22 cellular contexts compared by ENCODE assay signal in the genomic region with DNA sequence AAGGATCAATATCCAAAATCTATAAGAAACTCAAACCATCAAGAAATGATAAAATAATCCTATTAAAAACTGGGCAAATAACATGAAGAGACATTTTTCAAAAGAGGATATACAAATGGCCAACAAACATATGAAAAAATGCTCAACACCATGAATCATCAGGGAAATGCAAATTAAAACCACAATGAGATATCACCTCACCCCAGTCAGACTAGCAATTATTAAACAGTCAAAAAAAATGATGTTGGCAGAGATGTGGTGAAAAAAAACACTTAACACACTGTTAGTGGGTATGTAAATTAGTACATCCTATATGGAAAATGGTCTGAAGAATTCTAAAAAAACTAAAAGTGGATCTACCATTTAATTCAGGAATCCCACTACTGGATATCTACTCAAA.
"Had no signal": no experiment of that assay in that cellular context is flagged by ENCODE, and none has a peak within 500 bp of the region (broad histone marks: within the 10 kb centered on the region; RNA-seq: fewer than 3 reads in every experiment).

No MANE protein-coding gene starts in this region.

- H3K4me1 ChIP-seq: body of pancreas, heart right ventricle, prostate gland, right atrium auricular region had no signal

- H3K4me3 ChIP-seq: body of pancreas, heart right ventricle, ovary, prostate gland, right atrium auricular region had no signal

- H3K27ac ChIP-seq: body of pancreas, heart right ventricle, neutrophil, ovary, prostate gland, right atrium auricular region, VCaP had no signal

- H3K36me3 Mint-ChIP-seq: activated naive CD8-positive, alpha-beta T cell treated with anti-CD3 and anti-CD28 coated beads, Interleukin-2, amount 10 ng/mL, durations not matched to agents 7 days and 5 days had no signal

- H3K4me3 Mint-ChIP-seq: activated CD4-positive, alpha-beta memory T cell treated with anti-CD3 and anti-CD28 coated beads, Interleukin-2, amount 10 ng/mL, durations not matched to agents 7 days and 5 days; activated CD4-positive, alpha-beta T cell treated with anti-CD3 and anti-CD28 coated beads, Interleukin-2, amount 10 ng/mL, durations not matched to agents 24 days and 14 days; activated naive CD4-positive, alpha-beta T cell treated with anti-CD3 and anti-CD28 coated beads for 36 hours; activated naive CD8-positive, alpha-beta T cell treated with anti-CD3 and anti-CD28 coated beads, Interleukin-2, amount 10 ng/mL, durations not matched to agents 7 days and 5 days; activated T-cell treated with anti-CD3 and anti-CD28 coated beads, Interleukin-2, amount 50 U/mL, for 72 hours; nephron; T-helper 2 cell treated with Interferon-gamma antibody and Interleukin-4, amounts not matched to agents 5 μg/mL and 100 μg/mL, for 36 hours had no signal

- H3K27ac Mint-ChIP-seq: activated CD4-positive, alpha-beta memory T cell treated with anti-CD3 and anti-CD28 coated beads, Interleukin-2, amount 10 ng/mL, durations not matched to agents 7 days and 5 days; activated CD4-positive, alpha-beta T cell treated with anti-CD3 and anti-CD28 coated beads, Interleukin-2, amount 10 ng/mL, durations not matched to agents 24 days and 14 days; activated naive CD4-positive, alpha-beta T cell treated with anti-CD3 and anti-CD28 coated beads for 36 hours; activated naive CD8-positive, alpha-beta T cell treated with anti-CD3 and anti-CD28 coated beads, Interleukin-2, amount 10 ng/mL, durations not matched to agents 7 days and 5 days; activated T-cell treated with anti-CD3 and anti-CD28 coated beads, Interleukin-2, amount 50 U/mL, for 72 hours; nephron; T-helper 2 cell treated with Interferon-gamma antibody and Interleukin-4, amounts not matched to agents 5 μg/mL and 100 μg/mL, for 36 hours had no signal

- H3K27me3 ChIP-seq: body of pancreas, neutrophil, ovary, right atrium auricular region had no signal

- DNase-seq: activated CD4-positive, alpha-beta memory T cell treated with anti-CD3 and anti-CD28 coated beads, Interleukin-2, amount 10 ng/mL, durations not matched to agents 7 days and 5 days; activated CD4-positive, alpha-beta T cell treated with anti-CD3 and anti-CD28 coated beads, Interleukin-2, amount 10 ng/mL, durations not matched to agents 24 days and 14 days; activated effector memory CD4-positive, alpha-beta T cell treated with Interleukin-2 at 50 U/mL for 16 hours; activated naive CD4-positive, alpha-beta T cell treated with anti-CD3 and anti-CD28 coated beads for 36 hours; activated naive CD8-positive, alpha-beta T cell treated with anti-CD3 and anti-CD28 coated beads, Interleukin-2, amount 10 ng/mL, durations not matched to agents 7 days and 5 days; activated T-cell treated with anti-CD3 and anti-CD28 coated beads, Interleukin-2, amount 50 U/mL, for 72 hours; amniotic stem cell; body of pancreas; erythroblast; foreskin fibroblast; heart right ventricle; left ventricle myocardium superior; ovary; stimulated activated CD4-positive, alpha-beta T cell treated with anti-CD3 and anti-CD28 coated beads, Interleukin-4, amount 100 ng/mL, for 24 hours; stimulated activated naive CD4-positive, alpha-beta T cell treated with Interleukin-2 at 50 U/mL for 16 hours had no signal

- H3K27me3 Mint-ChIP-seq: activated CD4-positive, alpha-beta memory T cell treated with anti-CD3 and anti-CD28 coated beads, Interleukin-2, amount 10 ng/mL, durations not matched to agents 7 days and 5 days; activated CD4-positive, alpha-beta T cell treated with anti-CD3 and anti-CD28 coated beads, Interleukin-2, amount 10 ng/mL, durations not matched to agents 24 days and 14 days; activated naive CD8-positive, alpha-beta T cell treated with anti-CD3 and anti-CD28 coated beads, Interleukin-2, amount 10 ng/mL, durations not matched to agents 7 days and 5 days had no signal

- H3K4me1 Mint-ChIP-seq: activated CD4-positive, alpha-beta memory T cell treated with anti-CD3 and anti-CD28 coated beads, Interleukin-2, amount 10 ng/mL, durations not matched to agents 7 days and 5 days; activated CD4-positive, alpha-beta T cell treated with anti-CD3 and anti-CD28 coated beads, Interleukin-2, amount 10 ng/mL, durations not matched to agents 24 days and 14 days; activated naive CD8-positive, alpha-beta T cell treated with anti-CD3 and anti-CD28 coated beads, Interleukin-2, amount 10 ng/mL, durations not matched to agents 7 days and 5 days; nephron had no signal

- H3K9me3 ChIP-seq: body of pancreas, heart right ventricle, neutrophil, ovary, prostate gland, right atrium auricular region had no signal

- H3K36me3 ChIP-seq: heart right ventricle, neutrophil, ovary, prostate gland, right atrium auricular region had no signal

- H3K9me3 Mint-ChIP-seq: activated CD4-positive, alpha-beta memory T cell treated with anti-CD3 and anti-CD28 coated beads, Interleukin-2, amount 10 ng/mL, durations not matched to agents 7 days and 5 days; activated CD4-positive, alpha-beta T cell treated with anti-CD3 and anti-CD28 coated beads, Interleukin-2, amount 10 ng/mL, durations not matched to agents 24 days and 14 days; activated naive CD4-positive, alpha-beta T cell treated with anti-CD3 and anti-CD28 coated beads for 36 hours; nephron had no signal

- ATAC-seq: activated CD4-positive, CD25-positive, alpha-beta regulatory T cell treated with anti-CD3 and anti-CD28 coated beads, Interleukin-2, amount 50 U/mL, for 24 hours; activated T-cell treated with anti-CD3 and anti-CD28 coated beads, Interleukin-2, amount 50 U/mL, for 72 hours; body of pancreas; heart right ventricle; left ventricle myocardium superior had no signal
